In the genomic region with DNA sequence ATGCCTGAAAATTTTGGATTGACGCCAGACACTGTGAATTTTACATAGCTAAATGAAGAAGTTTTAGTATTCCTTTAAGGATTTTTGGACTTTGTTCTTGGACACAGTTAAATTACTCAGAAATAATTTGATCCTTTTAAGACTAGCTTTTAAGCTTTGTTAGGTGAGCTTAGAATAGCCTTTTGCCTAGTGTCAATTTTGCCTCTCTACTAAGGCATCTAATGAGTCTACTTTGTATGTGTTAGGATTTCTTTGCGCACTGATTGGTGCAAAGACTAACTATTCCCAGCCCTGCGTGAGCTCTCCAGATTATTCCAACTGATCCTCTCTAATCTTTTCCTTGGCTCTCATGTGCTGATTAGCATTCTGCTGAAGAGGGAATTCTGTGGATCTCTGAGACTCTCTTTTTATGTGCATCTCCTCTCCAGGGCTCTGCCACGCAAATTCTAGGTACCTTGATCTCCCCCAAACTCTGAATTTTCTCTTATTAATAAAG, we compare ENCODE assay signal across 32 cellular contexts.
"Had no signal": no experiment of that assay in that cellular context is flagged by ENCODE, and none has a peak within 500 bp of the region (broad histone marks: within the 10 kb centered on the region; RNA-seq: fewer than 3 reads in every experiment).

No MANE protein-coding gene starts in this region.

- H3K79me2 ChIP-seq: parathyroid adenoma had no signal

- H3K4me2 ChIP-seq: smooth muscle cell had no signal

- ATAC-seq: naive thymus-derived CD8-positive, alpha-beta T cell; natural killer cell treated with Interleukin-12 subunit alpha and Interleukin-12 subunit beta and Interleukin-15 and Interleukin-18, amount 100 ng/mL, for 72 hours; psoas muscle; right cardiac atrium; right lobe of liver; stimulated activated memory B cell treated with anti-CD40 and anti-IgM and Interleukin-4, amounts not matched to agents 10 μg/mL and 1 μg/mL and 100 μg/mL, for 72 hours; stimulated activated naive CD8-positive, alpha-beta T cell treated with anti-CD3 and anti-CD28 coated beads, Interleukin-15, amount 100 ng/mL, for 72 hours; stimulated activated naive CD8-positive, alpha-beta T cell treated with anti-CD3 and anti-CD28 coated beads, Interleukin-15, Interleukin-2, amounts not matched to agents 100 U/mL and 50 U/mL, for 24 hours; upper lobe of right lung had no signal

- H3K9ac ChIP-seq: parathyroid adenoma had no signal

- DNase-seq: naive thymus-derived CD8-positive, alpha-beta T cell; nephron progenitor cell; occipital lobe; ovary; posterior cingulate gyrus; psoas muscle; right cardiac atrium; right lobe of liver; spleen; stimulated activated CD4-positive, alpha-beta T cell treated with anti-CD3 and anti-CD28 coated beads, Interleukin-12 subunit alpha, Interleukin-12 subunit beta, amount 100 ng/mL, for 4 hours; stimulated activated CD4-positive, alpha-beta T cell treated with anti-CD3 and anti-CD28 coated beads, Interleukin-1b, Interleukin-23, amount 100 ng/mL, for 48 hours; stimulated activated CD4-positive, alpha-beta T cell treated with anti-CD3 and anti-CD28 coated beads, Interleukin-4, amount 100 ng/mL, for 1 hour; stimulated activated CD4-positive, alpha-beta T cell treated with anti-CD3 and anti-CD28 coated beads, Interleukin-4, amount 100 ng/mL, for 4 hours; stimulated activated CD8-positive, alpha-beta memory T cell treated with anti-CD3 and anti-CD28 coated beads, Interleukin-4, amount 100 ng/mL, for 48 hours; stimulated activated naive CD4-positive, alpha-beta T cell; stimulated activated naive CD8-positive, alpha-beta T cell treated with anti-CD3 and anti-CD28 coated beads, Interleukin-15, amount 100 ng/mL, for 72 hours; stimulated activated naive CD8-positive, alpha-beta T cell treated with anti-CD3 and anti-CD28 coated beads, Interleukin-15, Interleukin-2, amounts not matched to agents 100 U/mL and 50 U/mL, for 24 hours; substantia nigra; testis; tibial artery; transverse colon; upper lobe of right lung; uterus had no signal

- H3K9me3 ChIP-seq: ovary, testis, tibial artery, transverse colon, upper lobe of right lung, uterus had no signal

- H3K27ac Mint-ChIP-seq: natural killer cell treated with Interleukin-12 subunit alpha and Interleukin-12 subunit beta and Interleukin-15 and Interleukin-18, amount 100 ng/mL, for 72 hours; nephron progenitor cell; progenitor cell of endocrine pancreas; stimulated activated memory B cell treated with anti-CD40 and anti-IgM and Interleukin-4, amounts not matched to agents 10 μg/mL and 1 μg/mL and 100 μg/mL, for 72 hours; stimulated activated naive CD8-positive, alpha-beta T cell treated with anti-CD3 and anti-CD28 coated beads, Interleukin-15, amount 100 ng/mL, for 72 hours; type B pancreatic cell had no signal

- H3K36me3 Mint-ChIP-seq: naive thymus-derived CD8-positive, alpha-beta T cell; natural killer cell treated with Interleukin-12 subunit alpha and Interleukin-12 subunit beta and Interleukin-15 and Interleukin-18, amount 100 ng/mL, for 72 hours; stimulated activated memory B cell treated with anti-CD40 and anti-IgM and Interleukin-4, amounts not matched to agents 10 μg/mL and 1 μg/mL and 100 μg/mL, for 72 hours; type B pancreatic cell had no signal

- H3K9me3 Mint-ChIP-seq: natural killer cell treated with Interleukin-12 subunit alpha and Interleukin-12 subunit beta and Interleukin-15 and Interleukin-18, amount 100 ng/mL, for 72 hours had no signal

- H3K4me3 Mint-ChIP-seq: naive thymus-derived CD8-positive, alpha-beta T cell; natural killer cell treated with Interleukin-12 subunit alpha and Interleukin-12 subunit beta and Interleukin-15 and Interleukin-18, amount 100 ng/mL, for 72 hours; nephron progenitor cell; neural crest cell; stimulated activated memory B cell treated with anti-CD40 and anti-IgM and Interleukin-4, amounts not matched to agents 10 μg/mL and 1 μg/mL and 100 μg/mL, for 72 hours; stimulated activated naive CD8-positive, alpha-beta T cell treated with anti-CD3 and anti-CD28 coated beads, Interleukin-15, amount 100 ng/mL, for 72 hours; type B pancreatic cell had no signal

- H3K36me3 ChIP-seq: ovary, right lobe of liver, spleen, suprapubic skin, tibial artery, transverse colon, upper lobe of right lung, uterus had no signal

- H2AFZ ChIP-seq: parathyroid adenoma had no signal

- H3K4me1 Mint-ChIP-seq: naive thymus-derived CD8-positive, alpha-beta T cell; nephron progenitor cell; neural crest cell; stimulated activated memory B cell treated with anti-CD40 and anti-IgM and Interleukin-4, amounts not matched to agents 10 μg/mL and 1 μg/mL and 100 μg/mL, for 72 hours; stimulated activated naive CD8-positive, alpha-beta T cell treated with anti-CD3 and anti-CD28 coated beads, Interleukin-15, amount 100 ng/mL, for 72 hours had no signal

- H3K4me3 ChIP-seq: ovary, psoas muscle, right lobe of liver, skin epidermis, smooth muscle cell, spleen, suprapubic skin, testis, tibial artery, transverse colon, upper lobe of right lung, uterus had no signal

- H3K27me3 Mint-ChIP-seq: progenitor cell of endocrine pancreas had no signal

- H3K27me3 ChIP-seq: ovary, right lobe of liver, suprapubic skin, testis, tibial artery, transverse colon, uterus had no signal

- H3K4me1 ChIP-seq: parathyroid adenoma, psoas muscle, spleen, suprapubic skin, testis, tibial artery, transverse colon, upper lobe of right lung, uterus had no signal

- H3K27ac ChIP-seq: ovary, parathyroid adenoma, psoas muscle, right lobe of liver, skin epidermis, spleen, suprapubic skin, testis, tibial artery, transverse colon, upper lobe of right lung, uterus had no signal
